ENCODE assay signal across 23 cellular contexts in genomic region chr3:2792432-2792831, GRCh38.
DNase-seq lines count a peak whose midpoint lies in the region; FAIRE-seq and TF ChIP-seq lines count a peak whose summit lies in the region.
"Had no signal": no experiment of that assay in that cellular context is flagged by ENCODE, and none has a peak within 500 bp of the region (broad histone marks: within the 10 kb centered on the region; RNA-seq: fewer than 3 reads in every experiment).

No MANE protein-coding gene starts in this region.

- no peak overlapping the region for H2AFZ ChIP-seq in Karpas-422 (ENCODE audit: low read length)
- no peak overlapping the region for H2AFZ ChIP-seq in OCI-LY3 (ENCODE audit: low read depth, low read length)

- DNase-seq in Karpas-422, result no peak
- DNase-seq in putamen (ENCODE audit: low spot score), result peak; percentile 1
- no peak for DNase-seq in HTR-8/SVneo (ENCODE audit: insufficient read length, low spot score)
- DNase-seq in DMS79 treated with DMSO at 0.1 percent for 48 hours (lab: John Stamatoyannopoulos, UW), result no peak
- DNase-seq: 8988T; ACHN; BE2C; C1 segment of cervical spinal cord; CD4-positive, alpha-beta memory T cell; CD4-positive, CD25-positive, alpha-beta regulatory T cell; CD8-positive, alpha-beta memory T cell; COR-L47; DMS 273 treated with DMSO at 0.1 percent for 48 hours; DMS153; DMS53; DMS79; GF-D8 had no signal

- H3K27me3 ChIP-seq in Karpas-422 (ENCODE audit: low read length) (no peaks in the 10 kb centered on the region), OCI-LY3 (ENCODE audit: low read depth, low read length) (no peaks in the 10 kb centered on the region)
- H3K27me3 ChIP-seq: BE2C, BLaER1 had no signal

- H3K36me3 ChIP-seq in Karpas-422 (ENCODE audit: insufficient read depth, low read length), result no peaks in the 10 kb centered on the region
- no peaks in the 10 kb centered on the region for H3K36me3 ChIP-seq in OCI-LY3 (replicated peaks; ENCODE audit: low read depth, low read length)
- H3K36me3 ChIP-seq: BE2C, BLaER1 had no signal

- FAIRE-seq in HTR-8/SVneo (lab: Jason Lieb, UNC), result no peak
- FAIRE-seq: A204.1, G401.6, GM12891, GM18507 had no signal

- H3K79me2 ChIP-seq in Karpas-422 (ENCODE audit: low read length) (no peaks in the 10 kb centered on the region), OCI-LY3 (ENCODE audit: low read length) (no peaks in the 10 kb centered on the region)

- no peak overlapping the region for H3K4me3 ChIP-seq in Karpas-422 (ENCODE audit: low read length)
- H3K4me3 ChIP-seq in OCI-LY3 (ENCODE audit: low read length), result no peak overlapping the region
- H3K4me3 ChIP-seq: BLaER1 had no signal

- H3K9me3 ChIP-seq in Karpas-422 (ENCODE audit: low read length) (no peaks in the 10 kb centered on the region), OCI-LY3 (ENCODE audit: insufficient read depth, low read length) (no peaks in the 10 kb centered on the region)
- H3K9me3 ChIP-seq: BE2C, BLaER1 had no signal

- H3K9ac ChIP-seq in Karpas-422 (ENCODE audit: low read length) (no peak overlapping the region), OCI-LY3 (ENCODE audit: low read length) (no peak overlapping the region)
- H3K9ac ChIP-seq: BLaER1 had no signal

- peak overlapping the region; percentile 96 for H3K27ac ChIP-seq in Karpas-422 (ENCODE audit: low read length)
- no peak overlapping the region for H3K27ac ChIP-seq in OCI-LY3 (ENCODE audit: low read length)
- H3K27ac ChIP-seq: BLaER1 had no signal

- H3K4me2 ChIP-seq in Karpas-422 (ENCODE audit: low read depth, low read length, poor library complexity, severe bottlenecking), result peak overlapping the region; percentile 11
- peak overlapping the region; percentile 21 for H3K4me2 ChIP-seq in OCI-LY3 (ENCODE audit: low read length)
- H3K4me2 ChIP-seq: BLaER1 had no signal

- H3K4me1 ChIP-seq in Karpas-422 (ENCODE audit: low read length) (peaks cover 69% of the 10 kb centered on the region), OCI-LY3 (ENCODE audit: low read length) (peaks cover 42% of the 10 kb centered on the region)
- H3K4me1 ChIP-seq: BLaER1 had no signal

- H4K20me1 ChIP-seq in Karpas-422 (ENCODE audit: insufficient read depth, low read depth, low read length), result no peaks in the 10 kb centered on the region
- no peaks in the 10 kb centered on the region for H4K20me1 ChIP-seq in OCI-LY3 (ENCODE audit: insufficient read depth, low read length)
- H4K20me1 ChIP-seq: BLaER1 had no signal

- no peak for TF ChIP-seq CTCF in OCI-LY3 (IDR thresholded peaks at IDR 0.05; ENCODE audit: low read depth, low read length)

- H3K9me2 ChIP-seq in Karpas-422 (replicated peaks; ENCODE audit: insufficient read depth, low read length), result no peaks in the 10 kb centered on the region
